ENCODE assay signal across 1 cellular context in genomic region chr1:201881617-201882016, GRCh38.
TF ChIP-seq lines count a peak whose summit lies in the region.

No MANE protein-coding gene starts in this region.

TF ChIP-seq in SK-N-SH treated with all-trans-retinoic acid at 6 μM for 48 hours, 23 proteins besides CTCF, POLR2A, EP300 and RAD21 (continued from another document):
- TF ChIP-seq, protein P1, sequence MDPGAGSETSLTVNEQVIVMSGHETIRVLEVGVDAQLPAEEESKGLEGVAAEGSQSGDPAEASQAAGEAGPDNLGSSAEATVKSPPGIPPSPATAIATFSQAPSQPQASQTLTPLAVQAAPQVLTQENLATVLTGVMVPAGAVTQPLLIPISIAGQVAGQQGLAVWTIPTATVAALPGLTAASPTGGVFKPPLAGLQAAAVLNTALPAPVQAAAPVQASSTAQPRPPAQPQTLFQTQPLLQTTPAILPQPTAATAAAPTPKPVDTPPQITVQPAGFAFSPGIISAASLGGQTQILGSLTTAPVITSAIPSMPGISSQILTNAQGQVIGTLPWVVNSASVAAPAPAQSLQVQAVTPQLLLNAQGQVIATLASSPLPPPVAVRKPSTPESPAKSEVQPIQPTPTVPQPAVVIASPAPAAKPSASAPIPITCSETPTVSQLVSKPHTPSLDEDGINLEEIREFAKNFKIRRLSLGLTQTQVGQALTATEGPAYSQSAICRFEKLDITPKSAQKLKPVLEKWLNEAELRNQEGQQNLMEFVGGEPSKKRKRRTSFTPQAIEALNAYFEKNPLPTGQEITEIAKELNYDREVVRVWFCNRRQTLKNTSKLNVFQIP (CRISPR knock-in tag; IDR thresholded peaks at IDR 0.05; ENCODE audit: borderline replicate concordance, low read depth): no peak
- no peak for TF ChIP-seq TCF4 (CRISPR knock-in tag; IDR thresholded peaks at IDR 0.05; ENCODE audit: borderline replicate concordance)
- TF ChIP-seq GLIS3 (CRISPR knock-in tag; IDR thresholded peaks at IDR 0.05): no peak
- TF ChIP-seq ZC3H10 (CRISPR knock-in tag; IDR thresholded peaks at IDR 0.05): no peak
- TF ChIP-seq ISL1 (CRISPR knock-in tag; IDR thresholded peaks at IDR 0.05): no peak
- no peak for TF ChIP-seq BACH2 (CRISPR knock-in tag; IDR thresholded peaks at IDR 0.05; ENCODE audit: borderline replicate concordance)
- TF ChIP-seq, protein P2, sequence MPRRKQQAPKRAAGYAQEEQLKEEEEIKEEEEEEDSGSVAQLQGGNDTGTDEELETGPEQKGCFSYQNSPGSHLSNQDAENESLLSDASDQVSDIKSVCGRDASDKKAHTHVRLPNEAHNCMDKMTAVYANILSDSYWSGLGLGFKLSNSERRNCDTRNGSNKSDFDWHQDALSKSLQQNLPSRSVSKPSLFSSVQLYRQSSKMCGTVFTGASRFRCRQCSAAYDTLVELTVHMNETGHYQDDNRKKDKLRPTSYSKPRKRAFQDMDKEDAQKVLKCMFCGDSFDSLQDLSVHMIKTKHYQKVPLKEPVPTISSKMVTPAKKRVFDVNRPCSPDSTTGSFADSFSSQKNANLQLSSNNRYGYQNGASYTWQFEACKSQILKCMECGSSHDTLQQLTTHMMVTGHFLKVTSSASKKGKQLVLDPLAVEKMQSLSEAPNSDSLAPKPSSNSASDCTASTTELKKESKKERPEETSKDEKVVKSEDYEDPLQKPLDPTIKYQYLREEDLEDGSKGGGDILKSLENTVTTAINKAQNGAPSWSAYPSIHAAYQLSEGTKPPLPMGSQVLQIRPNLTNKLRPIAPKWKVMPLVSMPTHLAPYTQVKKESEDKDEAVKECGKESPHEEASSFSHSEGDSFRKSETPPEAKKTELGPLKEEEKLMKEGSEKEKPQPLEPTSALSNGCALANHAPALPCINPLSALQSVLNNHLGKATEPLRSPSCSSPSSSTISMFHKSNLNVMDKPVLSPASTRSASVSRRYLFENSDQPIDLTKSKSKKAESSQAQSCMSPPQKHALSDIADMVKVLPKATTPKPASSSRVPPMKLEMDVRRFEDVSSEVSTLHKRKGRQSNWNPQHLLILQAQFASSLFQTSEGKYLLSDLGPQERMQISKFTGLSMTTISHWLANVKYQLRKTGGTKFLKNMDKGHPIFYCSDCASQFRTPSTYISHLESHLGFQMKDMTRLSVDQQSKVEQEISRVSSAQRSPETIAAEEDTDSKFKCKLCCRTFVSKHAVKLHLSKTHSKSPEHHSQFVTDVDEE (CRISPR knock-in tag; IDR thresholded peaks at IDR 0.05): no peak
- no peak for TF ChIP-seq ARNTL (CRISPR knock-in tag; IDR thresholded peaks at IDR 0.05; ENCODE audit: borderline replicate concordance, low read depth)
- TF ChIP-seq SNAI2 (CRISPR knock-in tag; IDR thresholded peaks at IDR 0.05): no peak
- no peak for TF ChIP-seq CREB5 (CRISPR knock-in tag; IDR thresholded peaks at IDR 0.05; ENCODE audit: low read depth)
- TF ChIP-seq ZFP30 (CRISPR knock-in tag; IDR thresholded peaks at IDR 0.05): no peak
- no peak for TF ChIP-seq CSRNP3 (CRISPR knock-in tag; IDR thresholded peaks at IDR 0.05)
- no peak for TF ChIP-seq ZNF8 (CRISPR knock-in tag; IDR thresholded peaks at IDR 0.05)
